In the genomic region with DNA sequence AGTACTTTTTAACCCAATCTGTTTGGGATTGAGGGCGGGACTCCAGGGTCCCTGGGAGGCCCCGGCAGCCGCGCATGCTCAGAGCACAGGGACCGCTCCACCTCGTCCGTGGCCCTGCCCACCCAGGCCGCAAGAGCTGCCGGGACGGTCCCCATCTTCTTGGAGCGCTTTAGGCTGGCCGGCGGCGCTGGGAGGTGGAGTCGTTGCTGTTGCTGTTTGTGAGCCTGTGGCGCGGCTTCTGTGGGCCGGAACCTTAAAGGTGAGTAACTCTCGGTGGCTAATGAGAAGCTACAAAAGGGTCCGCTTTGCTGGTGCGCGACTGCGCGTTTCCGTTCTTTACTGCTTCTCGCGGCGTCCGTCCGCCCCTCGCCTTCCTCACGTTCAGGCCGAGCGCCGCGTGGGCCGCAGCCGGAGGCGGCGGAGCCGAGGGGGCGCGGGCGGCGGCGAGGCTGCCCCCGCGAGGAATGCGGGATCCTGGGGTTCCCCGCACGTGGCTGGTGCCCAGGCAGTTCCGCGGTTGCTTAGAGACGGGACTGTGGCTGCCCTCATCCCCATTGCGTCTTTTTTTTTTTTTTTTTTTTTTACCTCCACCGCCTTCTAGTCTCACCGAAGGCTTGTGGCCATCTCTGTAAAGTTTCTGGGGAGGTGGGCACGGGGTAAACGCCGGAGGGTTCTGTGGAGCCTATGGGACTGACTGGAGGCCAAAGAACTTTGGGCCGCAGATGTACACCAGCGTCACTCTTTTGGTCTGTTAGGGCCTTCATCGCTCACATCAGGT, we compare ENCODE assay signal across 8 cellular contexts. TPM values are rescaled to one million over a fixed set of nuclear protein-coding genes. Genes with fewer than 3 reads are reported as not detected.
DNase-seq lines count a peak whose midpoint lies in the region; ATAC-seq and TF ChIP-seq lines count a peak whose summit lies in the region.

Gene SSB, plus strand, starts transcription at position 154 of the 778 bp plus-strand sequence. CDS start 2,090 bp downstream, outside the sequence.

- peak within 1 kb of the TSS; percentile 90 for H3K4me3 Mint-ChIP-seq in activated CD8-positive, alpha-beta memory T cell treated with anti-CD3 and anti-CD28 coated beads, Interleukin-2, amount 10 ng/mL, durations not matched to agents 7 days and 5 days

- H4K8ac ChIP-seq in mesendoderm (ENCODE audit: low read depth, low read length): no peak within 1 kb of the TSS

- H3K9me3 ChIP-seq in endocrine pancreas (ENCODE audit: control insufficient read depth, low read length): no peaks in the 10 kb centered on the region

- peak; percentile 96 for ATAC-seq in activated CD8-positive, alpha-beta memory T cell treated with anti-CD3 and anti-CD28 coated beads, Interleukin-2, amount 10 ng/mL, durations not matched to agents 7 days and 5 days

- H3K4ac ChIP-seq in mesendoderm (ENCODE audit: low read depth, low read length): peak within 1 kb of the TSS; percentile 93

- peak within 1 kb of the TSS; percentile 84 for H3K9ac ChIP-seq in endocrine pancreas (ENCODE audit: control insufficient read depth, insufficient read depth, low read length)
- H3K9ac ChIP-seq in mesendoderm (ENCODE audit: low read length): peak within 1 kb of the TSS; percentile 89

- H3K56ac ChIP-seq in mesendoderm (ENCODE audit: low read length): peak within 1 kb of the TSS; percentile 94

- peak within 1 kb of the TSS; percentile 85 for H3K27ac ChIP-seq in mesendoderm (ENCODE audit: low read depth, low read length)

- peak within 1 kb of the TSS; percentile 96 for H3K4me3 ChIP-seq in endocrine pancreas (ENCODE audit: control insufficient read depth, insufficient read depth, low read length)
- H3K4me3 ChIP-seq in mesendoderm (ENCODE audit: low read length): peak within 1 kb of the TSS; percentile 88

- peaks cover 21% of the 10 kb centered on the region for H3K36me3 Mint-ChIP-seq in activated CD8-positive, alpha-beta memory T cell treated with anti-CD3 and anti-CD28 coated beads, Interleukin-2, amount 10 ng/mL, durations not matched to agents 7 days and 5 days

- DNase-seq in COLO668 (lab: John Stamatoyannopoulos, UW; ENCODE audit: unreplicated experiment): peak; percentile 93
- peak; percentile 96 for DNase-seq in GM20000 (ENCODE audit: low spot score)
- peak; percentile 91 for DNase-seq in HT-29 (ENCODE audit: low spot score)
- peak; percentile 89 for DNase-seq in NOMO-1 treated with dmso at 0.1 percent for 144 hours (lab: John Stamatoyannopoulos, UW; ENCODE audit: unreplicated experiment)
- DNase-seq in activated CD8-positive, alpha-beta memory T cell treated with anti-CD3 and anti-CD28 coated beads, Interleukin-2, amount 10 ng/mL, durations not matched to agents 7 days and 5 days: peak; percentile 98
- peak; percentile 96 for DNase-seq in mesendoderm
- peak; percentile 83 for DNase-seq in stimulated activated CD8-positive, alpha-beta memory T cell treated with anti-CD3 and anti-CD28 coated beads, Interleukin-15, amount 100 ng/mL, for 1 hour (ENCODE audit: low read depth)

- no peak within 1 kb of the TSS for H2AK5ac ChIP-seq in mesendoderm (ENCODE audit: low read length)

- H3K27ac Mint-ChIP-seq in activated CD8-positive, alpha-beta memory T cell treated with anti-CD3 and anti-CD28 coated beads, Interleukin-2, amount 10 ng/mL, durations not matched to agents 7 days and 5 days: peak within 1 kb of the TSS; percentile 92

- H3K27me3 ChIP-seq in endocrine pancreas (ENCODE audit: control insufficient read depth, insufficient read depth, low read length) (no peaks in the 10 kb centered on the region), mesendoderm (ENCODE audit: insufficient read depth, low read length, poor library complexity) (no peaks in the 10 kb centered on the region)

- peaks cover 37% of the 10 kb centered on the region for H3K4me1 Mint-ChIP-seq in activated CD8-positive, alpha-beta memory T cell treated with anti-CD3 and anti-CD28 coated beads, Interleukin-2, amount 10 ng/mL, durations not matched to agents 7 days and 5 days

- peak within 1 kb of the TSS; percentile 94 for H3K18ac ChIP-seq in mesendoderm (ENCODE audit: low read length)

- WGBS in mesendoderm (ENCODE audit: extremely low coverage, insufficient coverage, low lambda C conversion rate): no CpG with 5 or more reads among the region's 63 CpGs

- H3K79me2 ChIP-seq in mesendoderm (ENCODE audit: control insufficient read depth, insufficient read depth, low read length): peaks cover 28% of the 10 kb centered on the region

- H3K27me3 Mint-ChIP-seq in activated CD8-positive, alpha-beta memory T cell treated with anti-CD3 and anti-CD28 coated beads, Interleukin-2, amount 10 ng/mL, durations not matched to agents 7 days and 5 days: peaks cover 5% of the 10 kb centered on the region

- H3K4me1 ChIP-seq in endocrine pancreas (ENCODE audit: control insufficient read depth, insufficient read depth, low read length): peaks cover 8% of the 10 kb centered on the region
- H3K4me1 ChIP-seq in mesendoderm (ENCODE audit: control insufficient read depth, low read depth, low read length): no peaks in the 10 kb centered on the region

- peak within 1 kb of the TSS; percentile 73 for H3K23ac ChIP-seq in mesendoderm (ENCODE audit: low read length)

- CTCF ChIA-PET in activated CD8-positive, alpha-beta memory T cell treated with anti-CD3 and anti-CD28 coated beads, Interleukin-2, amount 10 ng/mL, durations not matched to agents 7 days and 5 days (lab: Charles Lee): interaction anchor here (0.6 to 1.6 kb wide), 6 partner anchors 10 to 320 kb away, joined by 3 to 5 read pairs (median 3); partner anchors contain the start of genes BBS5, METTL5 and UBR3

- TF ChIP-seq CTCF in GM20000 (IDR thresholded peaks at IDR 0.05; ENCODE audit: extremely low read depth, missing control alignments): no peak

- no peaks in the 10 kb centered on the region for H3K79me1 ChIP-seq in mesendoderm (ENCODE audit: low read length)

- H3K36me3 ChIP-seq in endocrine pancreas (ENCODE audit: control insufficient read depth, insufficient read depth, low read length) (no peaks in the 10 kb centered on the region), mesendoderm (ENCODE audit: control insufficient read depth, insufficient read depth, low read length) (no peaks in the 10 kb centered on the region)

- no peaks in the 10 kb centered on the region for H3K9me3 Mint-ChIP-seq in activated CD8-positive, alpha-beta memory T cell treated with anti-CD3 and anti-CD28 coated beads, Interleukin-2, amount 10 ng/mL, durations not matched to agents 7 days and 5 days (ENCODE audit: low read depth)

- no peak within 1 kb of the TSS for H2BK15ac ChIP-seq in mesendoderm (replicated peaks; ENCODE audit: low read depth)

- H3K4me2 ChIP-seq in mesendoderm (ENCODE audit: low read length): peak within 1 kb of the TSS; percentile 17

- no peak within 1 kb of the TSS for H2BK5ac ChIP-seq in mesendoderm (ENCODE audit: low read length)

- no peak within 1 kb of the TSS for H2BK120ac ChIP-seq in mesendoderm (ENCODE audit: low read depth, low read length)

- H4K5ac ChIP-seq in mesendoderm (ENCODE audit: low read length): peak within 1 kb of the TSS; percentile 66

RNA-seq across cellular contexts. Expression of gene SSB, which starts in this region (rescaled TPM):
- 77.5 and 83.2 TPM in 2 replicates for total RNA-seq in HT-29 (2014; rRNA removed; shearing (Covaris generic))
- 10 to 100 TPM; 88.2 to 88.9 TPM for total RNA-seq in activated CD8-positive, alpha-beta memory T cell treated with anti-CD3 and anti-CD28 coated beads, Interleukin-2, amount 10 ng/mL, durations not matched to agents 7 days and 5 days
- 417 TPM for polyA plus RNA-seq in mesendoderm (2013, experiment 1 of 2)
- 436 TPM for polyA plus RNA-seq in mesendoderm (2013, experiment 2 of 2)

Comparison
In these comparisons a context has a peak if more than half of its experiments do, and no peak if none do; other contexts are left out.
1. Peak in every context shown above with its lines: DNase-seq, ATAC-seq, H3K4me3 ChIP-seq and H3K27ac ChIP-seq.